12 cellular contexts compared by ENCODE assay signal in genomic region chr20:44104807-44105517, GRCh38.
DNase-seq lines count a peak whose midpoint lies in the region; ATAC-seq, FAIRE-seq and TF ChIP-seq lines count a peak whose summit lies in the region.
"Had no signal": no experiment of that assay in that cellular context is flagged by ENCODE, and none has a peak within 500 bp of the region (broad histone marks: within the 10 kb centered on the region; RNA-seq: fewer than 3 reads in every experiment).

No MANE protein-coding gene starts in this region.

- no peak overlapping the region for H3K4me3 ChIP-seq in SJCRH30
- H3K4me3 ChIP-seq: testis had no signal

- no peaks in the 10 kb centered on the region for H3K27me3 ChIP-seq in SJCRH30
- H3K27me3 ChIP-seq: testis had no signal

- H3K4me1 ChIP-seq in SJCRH30 = peaks cover 21% of the 10 kb centered on the region
- H3K4me1 ChIP-seq: testis had no signal

- peak; percentile 72 for DNase-seq in AG08396 (ENCODE audit: low spot score)
- no peak for DNase-seq in HTR-8/SVneo (ENCODE audit: insufficient read length, low spot score)
- peak; percentile 95 to 99 for DNase-seq in SJCRH30
- DNase-seq in glomerular endothelial cell (ENCODE audit: extremely low read depth, low read depth, low spot score) = peak; percentile 18
- no peak for DNase-seq in NCI-H2227 (lab: John Stamatoyannopoulos, UW; ENCODE audit: unreplicated experiment)
- DNase-seq in NOMO-1 treated with dmso at 0.1 percent for 144 hours (lab: John Stamatoyannopoulos, UW; ENCODE audit: unreplicated experiment) = no peak
- no peak for DNase-seq in GM12892 (ENCODE audit: insufficient read length)
- DNase-seq: CD8-positive, alpha-beta T cell; erythroblast; testis had no signal

- FAIRE-seq in HTR-8/SVneo (lab: Jason Lieb, UNC) (peak; percentile 72), GM12892 (lab: Jason Lieb, UNC) (no peak)
- FAIRE-seq: H54 had no signal

- H3K9me3 ChIP-seq in SJCRH30 (replicated peaks) = peaks cover 19% of the 10 kb centered on the region
- H3K9me3 ChIP-seq: testis had no signal

- no peaks in the 10 kb centered on the region for H3K36me3 ChIP-seq in SJCRH30

- TF ChIP-seq POLR2A in GM12892 (IDR thresholded peaks at IDR 0.05; ENCODE audit: low read depth, low read length) = no peak

- H3K27ac ChIP-seq in SJCRH30 = no peak overlapping the region
- H3K27ac ChIP-seq: testis had no signal

- no peak for ATAC-seq in GM21737 (IDR thresholded peaks at IDR 0.05; ENCODE audit: unreplicated experiment)
- ATAC-seq: CD8-positive, alpha-beta T cell had no signal

Comparison
In these comparisons a context has a peak if more than half of its experiments do, and no peak if none do; other contexts are left out.
1. DNase-seq: peak in AG08396 (single experiment), SJCRH30 (2 of 2) and glomerular endothelial cell (single experiment); none in HTR-8/SVneo (single experiment), NCI-H2227 (single experiment), NOMO-1 treated with dmso at 0.1 percent for 144 hours (single experiment) and GM12892 (single experiment).